ENCODE assay signal across 1 cellular context in the genomic region with DNA sequence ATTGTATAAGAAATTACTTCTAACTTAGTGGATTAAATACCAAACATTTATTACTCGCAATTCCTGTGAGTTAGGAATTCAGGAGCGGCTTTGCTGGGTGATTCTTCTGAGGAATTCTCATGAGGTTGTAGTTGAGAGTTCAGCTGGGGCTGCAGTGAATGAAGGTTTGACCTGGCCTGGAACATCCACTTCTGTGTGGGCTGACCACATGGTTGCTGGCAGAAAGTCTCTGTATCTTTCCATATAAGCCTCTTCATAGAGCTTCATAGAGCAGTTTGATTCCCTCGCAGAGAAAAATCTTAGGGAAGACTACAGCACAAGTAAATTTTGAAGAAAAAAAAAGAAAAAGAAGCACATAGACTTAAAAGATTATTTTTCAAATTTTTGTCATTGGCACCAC.
TF ChIP-seq lines count a peak whose summit lies in the region.

No MANE protein-coding gene starts in this region.

TF ChIP-seq in GM23338, 12 proteins besides CTCF, POLR2A, EP300 and RAD21 (continued from another document):
- TF ChIP-seq, protein P1, sequence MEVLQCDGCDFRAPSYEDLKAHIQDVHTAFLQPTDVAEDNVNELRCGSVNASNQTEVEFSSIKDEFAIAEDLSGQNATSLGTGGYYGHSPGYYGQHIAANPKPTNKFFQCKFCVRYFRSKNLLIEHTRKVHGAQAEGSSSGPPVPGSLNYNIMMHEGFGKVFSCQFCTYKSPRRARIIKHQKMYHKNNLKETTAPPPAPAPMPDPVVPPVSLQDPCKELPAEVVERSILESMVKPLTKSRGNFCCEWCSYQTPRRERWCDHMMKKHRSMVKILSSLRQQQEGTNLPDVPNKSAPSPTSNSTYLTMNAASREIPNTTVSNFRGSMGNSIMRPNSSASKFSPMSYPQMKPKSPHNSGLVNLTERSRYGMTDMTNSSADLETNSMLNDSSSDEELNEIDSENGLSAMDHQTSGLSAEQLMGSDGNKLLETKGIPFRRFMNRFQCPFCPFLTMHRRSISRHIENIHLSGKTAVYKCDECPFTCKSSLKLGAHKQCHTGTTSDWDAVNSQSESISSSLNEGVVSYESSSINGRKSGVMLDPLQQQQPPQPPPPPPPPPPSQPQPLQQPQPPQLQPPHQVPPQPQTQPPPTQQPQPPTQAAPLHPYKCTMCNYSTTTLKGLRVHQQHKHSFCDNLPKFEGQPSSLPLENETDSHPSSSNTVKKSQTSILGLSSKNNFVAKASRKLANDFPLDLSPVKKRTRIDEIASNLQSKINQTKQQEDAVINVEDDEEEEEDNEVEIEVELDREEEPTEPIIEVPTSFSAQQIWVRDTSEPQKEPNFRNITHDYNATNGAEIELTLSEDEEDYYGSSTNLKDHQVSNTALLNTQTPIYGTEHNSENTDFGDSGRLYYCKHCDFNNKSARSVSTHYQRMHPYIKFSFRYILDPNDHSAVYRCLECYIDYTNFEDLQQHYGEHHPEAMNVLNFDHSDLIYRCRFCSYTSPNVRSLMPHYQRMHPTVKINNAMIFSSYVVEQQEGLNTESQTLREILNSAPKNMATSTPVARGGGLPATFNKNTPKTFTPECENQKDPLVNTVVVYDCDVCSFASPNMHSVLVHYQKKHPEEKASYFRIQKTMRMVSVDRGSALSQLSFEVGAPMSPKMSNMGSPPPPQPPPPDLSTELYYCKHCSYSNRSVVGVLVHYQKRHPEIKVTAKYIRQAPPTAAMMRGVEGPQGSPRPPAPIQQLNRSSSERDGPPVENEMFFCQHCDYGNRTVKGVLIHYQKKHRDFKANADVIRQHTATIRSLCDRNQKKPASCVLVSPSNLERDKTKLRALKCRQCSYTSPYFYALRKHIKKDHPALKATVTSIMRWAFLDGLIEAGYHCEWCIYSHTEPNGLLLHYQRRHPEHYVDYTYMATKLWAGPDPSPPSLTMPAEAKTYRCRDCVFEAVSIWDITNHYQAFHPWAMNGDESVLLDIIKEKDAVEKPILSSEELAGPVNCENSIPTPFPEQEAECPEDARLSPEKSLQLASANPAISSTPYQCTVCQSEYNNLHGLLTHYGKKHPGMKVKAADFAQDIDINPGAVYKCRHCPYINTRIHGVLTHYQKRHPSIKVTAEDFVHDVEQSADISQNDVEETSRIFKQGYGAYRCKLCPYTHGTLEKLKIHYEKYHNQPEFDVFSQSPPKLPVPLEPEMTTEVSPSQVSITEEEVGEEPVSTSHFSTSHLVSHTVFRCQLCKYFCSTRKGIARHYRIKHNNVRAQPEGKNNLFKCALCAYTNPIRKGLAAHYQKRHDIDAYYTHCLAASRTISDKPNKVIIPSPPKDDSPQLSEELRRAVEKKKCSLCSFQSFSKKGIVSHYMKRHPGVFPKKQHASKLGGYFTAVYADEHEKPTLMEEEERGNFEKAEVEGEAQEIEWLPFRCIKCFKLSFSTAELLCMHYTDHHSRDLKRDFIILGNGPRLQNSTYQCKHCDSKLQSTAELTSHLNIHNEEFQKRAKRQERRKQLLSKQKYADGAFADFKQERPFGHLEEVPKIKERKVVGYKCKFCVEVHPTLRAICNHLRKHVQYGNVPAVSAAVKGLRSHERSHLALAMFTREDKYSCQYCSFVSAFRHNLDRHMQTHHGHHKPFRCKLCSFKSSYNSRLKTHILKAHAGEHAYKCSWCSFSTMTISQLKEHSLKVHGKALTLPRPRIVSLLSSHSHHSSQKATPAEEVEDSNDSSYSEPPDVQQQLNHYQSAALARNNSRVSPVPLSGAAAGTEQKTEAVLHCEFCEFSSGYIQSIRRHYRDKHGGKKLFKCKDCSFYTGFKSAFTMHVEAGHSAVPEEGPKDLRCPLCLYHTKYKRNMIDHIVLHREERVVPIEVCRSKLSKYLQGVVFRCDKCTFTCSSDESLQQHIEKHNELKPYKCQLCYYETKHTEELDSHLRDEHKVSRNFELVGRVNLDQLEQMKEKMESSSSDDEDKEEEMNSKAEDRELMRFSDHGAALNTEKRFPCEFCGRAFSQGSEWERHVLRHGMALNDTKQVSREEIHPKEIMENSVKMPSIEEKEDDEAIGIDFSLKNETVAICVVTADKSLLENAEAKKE (CRISPR knock-in tag; IDR thresholded peaks at IDR 0.05): no peak
- no peak for TF ChIP-seq POLR2AphosphoS5 (IDR thresholded peaks at IDR 0.05; ENCODE audit: low read depth)
- no peak for TF ChIP-seq NANOG (IDR thresholded peaks at IDR 0.05; ENCODE audit: borderline replicate concordance)
- TF ChIP-seq EZH2phosphoT487 (IDR thresholded peaks at IDR 0.05; ENCODE audit: unreplicated experiment): no peak
- TF ChIP-seq JUNB (IDR thresholded peaks at IDR 0.05; ENCODE audit: unreplicated experiment): no peak
- TF ChIP-seq, protein P2, sequence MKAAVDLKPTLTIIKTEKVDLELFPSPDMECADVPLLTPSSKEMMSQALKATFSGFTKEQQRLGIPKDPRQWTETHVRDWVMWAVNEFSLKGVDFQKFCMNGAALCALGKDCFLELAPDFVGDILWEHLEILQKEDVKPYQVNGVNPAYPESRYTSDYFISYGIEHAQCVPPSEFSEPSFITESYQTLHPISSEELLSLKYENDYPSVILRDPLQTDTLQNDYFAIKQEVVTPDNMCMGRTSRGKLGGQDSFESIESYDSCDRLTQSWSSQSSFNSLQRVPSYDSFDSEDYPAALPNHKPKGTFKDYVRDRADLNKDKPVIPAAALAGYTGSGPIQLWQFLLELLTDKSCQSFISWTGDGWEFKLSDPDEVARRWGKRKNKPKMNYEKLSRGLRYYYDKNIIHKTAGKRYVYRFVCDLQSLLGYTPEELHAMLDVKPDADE (IDR thresholded peaks at IDR 0.05): no peak
- TF ChIP-seq ZNF331 (CRISPR knock-in tag; IDR thresholded peaks at IDR 0.05; ENCODE audit: low read depth): no peak
- TF ChIP-seq ZNF114 (CRISPR knock-in tag; IDR thresholded peaks at IDR 0.05): no peak
